ENCODE assay signal across 3 cellular contexts in the genomic region with DNA sequence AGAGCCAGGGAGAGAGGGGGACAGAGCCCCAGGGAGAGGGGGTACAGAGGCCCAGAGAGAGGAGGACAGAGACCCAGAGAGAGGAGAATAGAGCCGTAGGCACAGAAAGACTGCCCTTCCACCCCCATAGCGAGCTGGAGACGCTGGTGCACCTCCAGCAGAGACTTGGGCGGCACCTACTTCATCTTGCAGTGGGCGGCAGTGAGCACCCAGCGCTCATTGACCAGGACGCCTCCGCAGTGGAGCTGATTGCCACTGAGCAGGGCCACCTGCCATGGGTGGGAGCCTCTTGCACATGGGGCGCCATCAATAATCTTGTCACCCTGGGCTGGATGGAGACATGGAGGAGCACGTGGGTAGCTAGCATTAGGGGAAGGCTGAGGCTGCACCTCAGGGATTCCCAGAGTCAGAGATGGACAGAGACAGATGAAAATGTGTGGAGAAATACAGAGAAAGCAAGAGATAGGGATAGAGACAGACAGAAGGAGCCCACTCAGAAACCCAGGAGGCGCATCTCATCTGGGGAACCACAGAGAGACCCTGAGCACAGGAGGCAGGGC.
TF ChIP-seq lines count a peak whose summit lies in the region.

No MANE protein-coding gene starts in this region.

TF ChIP-seq in SK-N-SH treated with all-trans-retinoic acid at 6 μM for 48 hours, 23 proteins besides CTCF, POLR2A, EP300 and RAD21 (continues in another document):
- TF ChIP-seq RARB (CRISPR knock-in tag; IDR thresholded peaks at IDR 0.05) (no peak), ZNF565 (CRISPR knock-in tag; conservative IDR thresholded peaks at IDR 0.05; ENCODE audit: low read depth) (no peak), TCF4 (CRISPR knock-in tag; IDR thresholded peaks at IDR 0.05; ENCODE audit: borderline replicate concordance) (no peak), GLIS3 (CRISPR knock-in tag; IDR thresholded peaks at IDR 0.05) (no peak), ESRRG (CRISPR knock-in tag; IDR thresholded peaks at IDR 0.05) (no peak), SNAI2 (CRISPR knock-in tag; IDR thresholded peaks at IDR 0.05) (no peak), ARNTL (CRISPR knock-in tag; IDR thresholded peaks at IDR 0.05; ENCODE audit: borderline replicate concordance, low read depth) (no peak), PATZ1 (CRISPR knock-in tag; IDR thresholded peaks at IDR 0.05; ENCODE audit: borderline replicate concordance) (no peak)
- TF ChIP-seq, protein P1, sequence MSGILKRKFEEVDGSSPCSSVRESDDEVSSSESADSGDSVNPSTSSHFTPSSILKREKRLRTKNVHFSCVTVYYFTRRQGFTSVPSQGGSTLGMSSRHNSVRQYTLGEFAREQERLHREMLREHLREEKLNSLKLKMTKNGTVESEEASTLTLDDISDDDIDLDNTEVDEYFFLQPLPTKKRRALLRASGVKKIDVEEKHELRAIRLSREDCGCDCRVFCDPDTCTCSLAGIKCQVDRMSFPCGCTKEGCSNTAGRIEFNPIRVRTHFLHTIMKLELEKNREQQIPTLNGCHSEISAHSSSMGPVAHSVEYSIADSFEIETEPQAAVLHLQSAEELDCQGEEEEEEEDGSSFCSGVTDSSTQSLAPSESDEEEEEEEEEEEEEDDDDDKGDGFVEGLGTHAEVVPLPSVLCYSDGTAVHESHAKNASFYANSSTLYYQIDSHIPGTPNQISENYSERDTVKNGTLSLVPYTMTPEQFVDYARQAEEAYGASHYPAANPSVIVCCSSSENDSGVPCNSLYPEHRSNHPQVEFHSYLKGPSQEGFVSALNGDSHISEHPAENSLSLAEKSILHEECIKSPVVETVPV (CRISPR knock-in tag; IDR thresholded peaks at IDR 0.05): no peak
- TF ChIP-seq, protein P2, sequence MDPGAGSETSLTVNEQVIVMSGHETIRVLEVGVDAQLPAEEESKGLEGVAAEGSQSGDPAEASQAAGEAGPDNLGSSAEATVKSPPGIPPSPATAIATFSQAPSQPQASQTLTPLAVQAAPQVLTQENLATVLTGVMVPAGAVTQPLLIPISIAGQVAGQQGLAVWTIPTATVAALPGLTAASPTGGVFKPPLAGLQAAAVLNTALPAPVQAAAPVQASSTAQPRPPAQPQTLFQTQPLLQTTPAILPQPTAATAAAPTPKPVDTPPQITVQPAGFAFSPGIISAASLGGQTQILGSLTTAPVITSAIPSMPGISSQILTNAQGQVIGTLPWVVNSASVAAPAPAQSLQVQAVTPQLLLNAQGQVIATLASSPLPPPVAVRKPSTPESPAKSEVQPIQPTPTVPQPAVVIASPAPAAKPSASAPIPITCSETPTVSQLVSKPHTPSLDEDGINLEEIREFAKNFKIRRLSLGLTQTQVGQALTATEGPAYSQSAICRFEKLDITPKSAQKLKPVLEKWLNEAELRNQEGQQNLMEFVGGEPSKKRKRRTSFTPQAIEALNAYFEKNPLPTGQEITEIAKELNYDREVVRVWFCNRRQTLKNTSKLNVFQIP (CRISPR knock-in tag; IDR thresholded peaks at IDR 0.05; ENCODE audit: borderline replicate concordance, low read depth): no peak

TF ChIP-seq in SK-N-SH, 30 proteins besides CTCF, POLR2A, EP300 and RAD21:
- no peak for TF ChIP-seq SIN3A (IDR thresholded peaks at IDR 0.05; ENCODE audit: borderline replicate concordance, low read depth, low read length)

TF ChIP-seq in H1, 55 proteins besides CTCF, POLR2A, EP300 and RAD21:
- TF ChIP-seq HDAC2 (IDR thresholded peaks at IDR 0.05; ENCODE audit: borderline replicate concordance in 1 of 2, low read depth in 2 of 2, low read length in 2 of 2) (no peak), JUN (IDR thresholded peaks at IDR 0.05; ENCODE audit: low read depth, low read length) (no peak), NANOG (IDR thresholded peaks at IDR 0.05; ENCODE audit: insufficient read depth, low read depth, low read length, poor library complexity, severe bottlenecking) (no peak), HDAC6 (IDR thresholded peaks at IDR 0.05; ENCODE audit: low read depth, low read length) (no peak), CBX5 (IDR thresholded peaks at IDR 0.05; ENCODE audit: low read depth, low read length) (no peak), SP1 (IDR thresholded peaks at IDR 0.05; ENCODE audit: low read depth, low read length) (no peak), CHD2 (IDR thresholded peaks at IDR 0.05; ENCODE audit: low read length) (no peak), MAFK (IDR thresholded peaks at IDR 0.05; ENCODE audit: low read depth, low read length) (no peak), CHD1 (IDR thresholded peaks at IDR 0.05; ENCODE audit: low read depth, low read length) (no peak), KDM5A (IDR thresholded peaks at IDR 0.05; ENCODE audit: low read length) (no peak), KDM1A (IDR thresholded peaks at IDR 0.05; ENCODE audit: borderline replicate concordance, low read length) (no peak), GTF2F1 (IDR thresholded peaks at IDR 0.05; ENCODE audit: borderline replicate concordance, low read depth, low read length) (no peak), TEAD4 (IDR thresholded peaks at IDR 0.05; ENCODE audit: low read depth, low read length) (no peak), CTBP2 (IDR thresholded peaks at IDR 0.05; ENCODE audit: borderline replicate concordance, insufficient read depth, insufficient read length, low read length) (no peak)
TF ChIP-seq in H1: peak in this region for 0.
